20 cellular contexts compared by ENCODE assay signal in genomic region chr1:110945626-110946025, GRCh38.
"Had no signal": no experiment of that assay in that cellular context is flagged by ENCODE, and none has a peak within 500 bp of the region (broad histone marks: within the 10 kb centered on the region; RNA-seq: fewer than 3 reads in every experiment).

No MANE protein-coding gene starts in this region.

- ATAC-seq: body of pancreas; left ventricle myocardium superior; naive thymus-derived CD4-positive, alpha-beta T cell; stimulated activated naive CD8-positive, alpha-beta T cell treated with anti-CD3 and anti-CD28 coated beads, Interleukin-15, Interleukin-2, amounts not matched to agents 100 U/mL and 50 U/mL, for 24 hours; T-cell had no signal

- H3K4me2 ChIP-seq: neural progenitor cell had no signal

- H3K4me1 Mint-ChIP-seq: activated B cell treated with CpG ODN at 0.5 μM for 24 hours, neural progenitor cell, T-cell had no signal

- DNase-seq: activated B cell treated with CpG ODN at 0.5 μM for 24 hours; activated CD4-positive, alpha-beta memory T cell treated with anti-CD3 and anti-CD28 coated beads for 36 hours; activated CD4-positive, alpha-beta T cell treated with anti-CD3 and anti-CD28 coated beads for 4 hours; activated T-cell treated with anti-CD3 and anti-CD28 coated beads for 4 hours; amygdala; body of pancreas; caudate nucleus; immature natural killer cell; left ventricle myocardium superior; mesenchymal stem cell; naive thymus-derived CD4-positive, alpha-beta T cell; stimulated activated CD4-positive, alpha-beta T cell treated with anti-CD3 and anti-CD28 coated beads, Interleukin-2, amount 100 ng/mL, for 24 hours; stimulated activated naive CD8-positive, alpha-beta T cell treated with anti-CD3 and anti-CD28 coated beads, Interleukin-15, Interleukin-2, amounts not matched to agents 100 U/mL and 50 U/mL, for 24 hours; substantia nigra; T-cell had no signal

- H3K9me3 Mint-ChIP-seq: immature natural killer cell, neural progenitor cell had no signal

- H3K4me1 ChIP-seq: body of pancreas, neural progenitor cell, prostate gland, right atrium auricular region, tibial nerve had no signal

- H3K9me3 ChIP-seq: body of pancreas, prostate gland, right atrium auricular region had no signal

- H3K4me3 Mint-ChIP-seq: activated B cell treated with CpG ODN at 0.5 μM for 24 hours; activated CD4-positive, alpha-beta memory T cell treated with anti-CD3 and anti-CD28 coated beads for 36 hours; activated naive CD8-positive, alpha-beta T cell; immature natural killer cell; naive thymus-derived CD4-positive, alpha-beta T cell; neural progenitor cell; T-cell had no signal

- H3K27me3 Mint-ChIP-seq: activated B cell treated with CpG ODN at 0.5 μM for 24 hours; activated CD4-positive, alpha-beta memory T cell treated with anti-CD3 and anti-CD28 coated beads for 36 hours; activated naive CD8-positive, alpha-beta T cell; naive thymus-derived CD4-positive, alpha-beta T cell; T-cell had no signal

- H3K27ac Mint-ChIP-seq: activated B cell treated with CpG ODN at 0.5 μM for 24 hours; activated CD4-positive, alpha-beta memory T cell treated with anti-CD3 and anti-CD28 coated beads for 36 hours; activated naive CD8-positive, alpha-beta T cell; immature natural killer cell; naive thymus-derived CD4-positive, alpha-beta T cell; neural progenitor cell; T-cell had no signal

- H3K27me3 ChIP-seq: body of pancreas, neural progenitor cell, right atrium auricular region, tibial nerve had no signal

- H3K9ac ChIP-seq: neural progenitor cell had no signal

- H3K36me3 ChIP-seq: neural progenitor cell, prostate gland had no signal

- H3K4me3 ChIP-seq: body of pancreas, neural progenitor cell, prostate gland, right atrium auricular region, tibial nerve had no signal

- H3K27ac ChIP-seq: body of pancreas, neural progenitor cell, prostate gland, right atrium auricular region, tibial nerve had no signal

- H2AFZ ChIP-seq: neural progenitor cell had no signal
